In the genomic region with DNA sequence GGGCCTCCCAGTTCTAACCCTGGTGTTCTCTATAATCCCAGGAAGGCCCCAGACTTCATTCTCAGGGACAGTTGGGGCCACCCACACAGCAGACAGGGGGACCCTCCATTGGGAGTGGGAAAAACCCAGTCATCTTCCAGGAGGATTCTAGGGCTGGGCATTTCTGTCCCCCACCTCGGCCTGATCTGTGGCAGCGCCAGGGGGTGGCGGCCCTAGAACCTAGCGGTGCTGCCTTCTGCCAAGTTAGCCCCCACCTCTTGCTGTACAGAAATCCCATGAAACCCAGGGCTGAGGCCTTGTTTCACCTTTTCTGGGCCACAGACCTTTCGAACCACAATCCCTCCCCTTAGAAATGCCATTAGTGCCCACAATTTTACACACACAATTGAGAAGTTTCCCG, we compare ENCODE assay signal across 15 cellular contexts. TPM values are rescaled to one million over a fixed set of nuclear protein-coding genes. Genes with fewer than 3 reads are reported as not detected.
DNase-seq lines count a peak whose midpoint lies in the region; ATAC-seq and TF ChIP-seq lines count a peak whose summit lies in the region.
"Had no signal": no experiment of that assay in that cellular context is flagged by ENCODE, and none has a peak within 500 bp of the region (broad histone marks: within the 10 kb centered on the region; RNA-seq: fewer than 3 reads in every experiment).

No MANE protein-coding gene starts in this region.

- POLR2A ChIA-PET in A673 (lab: Charles Lee; ENCODE audit: low non-redundant PET), result no interaction called here

- TF ChIP-seq CTCF in GM23338 (conservative IDR thresholded peaks at IDR 0.05; ENCODE audit: low read depth in 2 of 2), result no peak
- TF ChIP-seq CTCF in hepatocyte (IDR thresholded peaks at IDR 0.05; ENCODE audit: poor library complexity), result no peak
- TF ChIP-seq CTCF in A673 (conservative IDR thresholded peaks at IDR 0.05; ENCODE audit: low read depth, low read length), result no peak

- no peak overlapping the region for H4K8ac ChIP-seq in neuronal stem cell (ENCODE audit: low read depth, low read length)

- H2BK120ac ChIP-seq in neuronal stem cell (ENCODE audit: low read depth, low read length), result no peak overlapping the region

- H3K9me2 ChIP-seq in GM23338 (ENCODE audit: insufficient read depth) (no peaks in the 10 kb centered on the region), hepatocyte (replicated peaks; ENCODE audit: insufficient read depth) (no peaks in the 10 kb centered on the region)

- H3K4me1 Mint-ChIP-seq in GM23338, result peaks cover 38% of the 10 kb centered on the region

- H3K4me2 ChIP-seq in GM23338 (0 out of 2 replicates have a peak overlapping the region, but pooled peaks have one; percentile 61), hepatocyte (no peak overlapping the region), neuronal stem cell (ENCODE audit: insufficient read depth, low read length, poor library complexity, severe bottlenecking) (no peak overlapping the region)

- no peak overlapping the region for H2BK5ac ChIP-seq in neuronal stem cell (ENCODE audit: low read length)

- no peaks in the 10 kb centered on the region for H3K27me3 ChIP-seq in GM23338 (ENCODE audit: insufficient read depth)
- H3K27me3 ChIP-seq in hepatocyte, result peaks cover 12% of the 10 kb centered on the region
- peaks cover 0 to 47% (median 0%) of the 10 kb centered on the region in 3 experiments for H3K27me3 ChIP-seq in neuronal stem cell (ENCODE audit: control insufficient read depth in 3 of 3, insufficient read depth in 3 of 3, low read depth in 1 of 3, low read length in 3 of 3)
- H3K27me3 ChIP-seq in A673 (replicated peaks; ENCODE audit: insufficient read depth, low read depth, low read length, poor library complexity), result no peaks in the 10 kb centered on the region

- H3K4me3 ChIP-seq in GM23338, result 0 out of 2 replicates have a peak overlapping the region, but pooled peaks have one; percentile 34
- H3K4me3 ChIP-seq in hepatocyte, result no peak overlapping the region
- no peak overlapping the region for H3K4me3 ChIP-seq in neuronal stem cell (ENCODE audit: low read length in 2 of 2)
- H3K4me3 ChIP-seq in A673 (ENCODE audit: low read depth, low read length, poor library complexity, severe bottlenecking), result no peak overlapping the region
- H3K4me3 ChIP-seq: BLaER1 treated with 17β-estradiol and CSF1 and Interleukin-3, amounts not matched to agents 10 nM and 100 nM; GM12878; SJCRH30 had no signal

- H3K18ac ChIP-seq in neuronal stem cell (ENCODE audit: low read length), result peak overlapping the region; percentile 89

- H3K79me2 ChIP-seq in GM23338 (replicated peaks; ENCODE audit: insufficient read depth), result no peaks in the 10 kb centered on the region
- H3K79me2 ChIP-seq in hepatocyte, result no peaks in the 10 kb centered on the region

- intact Hi-C loops in A673 (cut with micrococcal nuclease; ENCODE audit: unreplicated experiment), result loop anchor here (1.0 kb wide), 1 partner anchor 285 kb away; no protein-coding TSS in a partner anchor

- H3K14ac ChIP-seq in neuronal stem cell (ENCODE audit: low read length), result no peak overlapping the region

- DNase-seq in GM23338 (ENCODE audit: low spot score) (no peak), caudate nucleus (lab: John Stamatoyannopoulos, UW) (no peak), hepatocyte (ENCODE audit: low spot score) (no peak), neuronal stem cell (ENCODE audit: low spot score) (no peak), A673 (ENCODE audit: low spot score) (no peak), ureter (ENCODE audit: low spot score) (no peak)
- DNase-seq: KG1 had no signal

- no TSS peak for BruUV-seq in A673 (replicated peaks; lab: Mats Ljungman, UMichigan)

- 86% methylated on average over 6 of the region's 6 CpGs for WGBS in hepatocyte (ENCODE audit: low lambda C conversion rate, missing lambda C conversion rate)
- WGBS in neuronal stem cell (ENCODE audit: extremely low coverage in 2 of 2, insufficient read length in 2 of 2, insufficient replicate concordance in 1 of 2), 2 donors, result no CpG with 5 or more reads among the region's 6 CpGs

- H2BK12ac ChIP-seq in neuronal stem cell (ENCODE audit: low read length), result peak overlapping the region; percentile 82

- H2AFZ ChIP-seq in GM23338 (peak overlapping the region; percentile 90; the same call in 1 of the 2 replicates), hepatocyte (no peak overlapping the region), neuronal stem cell (ENCODE audit: low read length) (no peak overlapping the region)

- no peak overlapping the region for H3K9ac ChIP-seq in neuronal stem cell (ENCODE audit: low read depth, low read length, poor library complexity)
- H3K9ac ChIP-seq: BLaER1 treated with 17β-estradiol and CSF1 and Interleukin-3, amounts not matched to agents 10 nM and 100 nM had no signal

- H3K36me3 Mint-ChIP-seq in GM23338 (ENCODE audit: low read depth), result no peaks in the 10 kb centered on the region
- H3K36me3 Mint-ChIP-seq: CD8-positive, alpha-beta memory T cell had no signal

- ATAC-seq in GM23338 (no peak), GM18858 (IDR thresholded peaks at IDR 0.05; ENCODE audit: unreplicated experiment) (no peak), GM19452 (IDR thresholded peaks at IDR 0.05; ENCODE audit: unreplicated experiment) (no peak)

- H3K36me3 ChIP-seq in GM23338 (ENCODE audit: insufficient read depth), result no peaks in the 10 kb centered on the region
- H3K36me3 ChIP-seq in hepatocyte (replicated peaks; ENCODE audit: insufficient read depth, low read depth), result no peaks in the 10 kb centered on the region
- no peaks in the 10 kb centered on the region for H3K36me3 ChIP-seq in neuronal stem cell (replicated peaks in 1 of 2; ENCODE audit: control insufficient read depth in 2 of 2, insufficient read depth in 2 of 2, low read length in 2 of 2)
- H3K36me3 ChIP-seq in A673 (ENCODE audit: insufficient read depth, low read length, poor library complexity, severe bottlenecking), result no peaks in the 10 kb centered on the region
- H3K36me3 ChIP-seq: BLaER1 treated with 17β-estradiol and CSF1 and Interleukin-3, amounts not matched to agents 10 nM and 100 nM; SJCRH30 had no signal

- H3K9me3 Mint-ChIP-seq in GM23338, result no peaks in the 10 kb centered on the region
- H3K9me3 Mint-ChIP-seq: CD8-positive, alpha-beta memory T cell; HFFc6 had no signal

- H3K4me3 Mint-ChIP-seq in GM23338, result no peak overlapping the region
- H3K4me3 Mint-ChIP-seq: HFFc6 had no signal

- CTCF ChIA-PET in A673 (lab: Charles Lee), result interaction anchor here (0.6 to 2.6 kb wide), 7 partner anchors 8 to 285 kb away, joined by 3 to 54 read pairs (median 14); no protein-coding TSS in a partner anchor

- H3K4me1 ChIP-seq in GM23338 (ENCODE audit: insufficient read depth) (peaks cover 18% of the 10 kb centered on the region), hepatocyte (ENCODE audit: insufficient read depth) (peaks cover 9% of the 10 kb centered on the region), neuronal stem cell (ENCODE audit: control insufficient read depth in 2 of 2, insufficient read depth in 1 of 2, low read depth in 1 of 2, low read length in 2 of 2) (peaks cover 5 to 29% of the 10 kb centered on the region in 2 donors), A673 (ENCODE audit: insufficient read depth, low read length, poor library complexity, severe bottlenecking) (peaks cover 9% of the 10 kb centered on the region)
- H3K4me1 ChIP-seq: SJCRH30 had no signal

- H3F3A ChIP-seq in GM23338 (replicated peaks; ENCODE audit: low read depth), result no peaks in the 10 kb centered on the region

- H3K4ac ChIP-seq in neuronal stem cell (ENCODE audit: low read length), result no peak overlapping the region

- H2BK15ac ChIP-seq in neuronal stem cell (ENCODE audit: low read length), result no peak overlapping the region

- no peak overlapping the region for H4K91ac ChIP-seq in neuronal stem cell (ENCODE audit: low read depth, low read length, poor library complexity)

- no peak overlapping the region for H3K27ac Mint-ChIP-seq in GM23338
- H3K27ac Mint-ChIP-seq: CD8-positive, alpha-beta memory T cell; HFFc6 had no signal

- H4K20me1 ChIP-seq in GM23338 (replicated peaks; ENCODE audit: insufficient read depth), result no peaks in the 10 kb centered on the region
- H4K20me1 ChIP-seq in hepatocyte (ENCODE audit: insufficient read depth, poor library complexity, severe bottlenecking), result no peaks in the 10 kb centered on the region

- peak overlapping the region; percentile 69 for H2AK5ac ChIP-seq in neuronal stem cell (ENCODE audit: low read depth, low read length)

- no peak overlapping the region for H3K27ac ChIP-seq in GM23338 (ENCODE audit: low read depth)
- peak overlapping the region; percentile 12 for H3K27ac ChIP-seq in caudate nucleus (ENCODE audit: low read depth, low read length)
- peak overlapping the region; percentile 44 for H3K27ac ChIP-seq in hepatocyte
- H3K27ac ChIP-seq in neuronal stem cell (replicated peaks; ENCODE audit: low read length), result no peak overlapping the region
- no peak overlapping the region for H3K27ac ChIP-seq in A673 (ENCODE audit: low read depth, low read length, poor library complexity, severe bottlenecking)
- H3K27ac ChIP-seq: BLaER1 treated with 17β-estradiol and CSF1 and Interleukin-3, amounts not matched to agents 10 nM and 100 nM; SJCRH30 had no signal

- H3K79me1 ChIP-seq in neuronal stem cell (ENCODE audit: low read depth, low read length), result no peaks in the 10 kb centered on the region

- H3K23ac ChIP-seq in neuronal stem cell (ENCODE audit: low read depth, low read length, poor library complexity), result no peak overlapping the region

- H3K27me3 Mint-ChIP-seq in GM23338 (ENCODE audit: insufficient read depth, low read depth, poor library complexity), result peaks cover 24% of the 10 kb centered on the region

- H3K9me3 ChIP-seq in hepatocyte (ENCODE audit: low read depth) (no peaks in the 10 kb centered on the region), neuronal stem cell (replicated peaks in 1 of 2; ENCODE audit: control insufficient read depth in 2 of 2, insufficient read depth in 1 of 2, low read depth in 1 of 2, low read length in 2 of 2) (no peaks in the 10 kb centered on the region), A673 (ENCODE audit: low read depth, low read length, poor library complexity, severe bottlenecking) (no peaks in the 10 kb centered on the region)
- H3K9me3 ChIP-seq: BLaER1 treated with 17β-estradiol and CSF1 and Interleukin-3, amounts not matched to agents 10 nM and 100 nM; SJCRH30 had no signal

TF ChIP-seq in GM23338, 12 proteins besides CTCF, POLR2A, EP300 and RAD21 (continues in another document):
- TF ChIP-seq EZH2phosphoT487 (IDR thresholded peaks at IDR 0.05; ENCODE audit: unreplicated experiment) (no peak), ZNF331 (CRISPR knock-in tag; IDR thresholded peaks at IDR 0.05; ENCODE audit: low read depth) (no peak), EZH2 (IDR thresholded peaks at IDR 0.05; ENCODE audit: low read depth, unreplicated experiment) (no peak)

RNA-seq across cellular contexts. Expression of gene CHST1, which starts 9.6 kb away (rescaled TPM):
- 1.7 and 2.7 TPM in 2 replicates for total RNA-seq in GM23338 (2014; rRNA removed; shearing (Covaris generic))
- polyA plus RNA-seq in GM23338 (2016; fragmentation: Nextera tagmentation; extraction: Ambion mirVana), result 0.84 and 2.1 TPM in 2 replicates
- 1.3 and 2.9 TPM in 2 replicates for total RNA-seq in hepatocyte
- polyA plus RNA-seq in hepatocyte, result 1.9 and 2.9 TPM in 2 replicates
- polyA plus RNA-seq in neuronal stem cell (2013, experiment 1 of 2), result 2.3 TPM
- polyA plus RNA-seq in neuronal stem cell (2013, experiment 2 of 2), result 2.4 TPM
- 13.2 and 17.0 TPM in 2 replicates for total RNA-seq in A673 (2021)
- total RNA-seq in ureter, result 0.81 TPM
- total RNA-seq: GM12878, HT-29, SJCRH30 had no signal
- polyA plus RNA-seq: CD8-positive, alpha-beta memory T cell; GM12878 had no signal

Comparison
In these comparisons a context has a peak if more than half of its experiments do, and no peak if none do; other contexts are left out.
1. H3K27ac ChIP-seq: peak in caudate nucleus (single experiment) and hepatocyte (single experiment); none in GM23338 (single experiment), neuronal stem cell (single experiment) and A673 (single experiment).